In the genomic region with DNA sequence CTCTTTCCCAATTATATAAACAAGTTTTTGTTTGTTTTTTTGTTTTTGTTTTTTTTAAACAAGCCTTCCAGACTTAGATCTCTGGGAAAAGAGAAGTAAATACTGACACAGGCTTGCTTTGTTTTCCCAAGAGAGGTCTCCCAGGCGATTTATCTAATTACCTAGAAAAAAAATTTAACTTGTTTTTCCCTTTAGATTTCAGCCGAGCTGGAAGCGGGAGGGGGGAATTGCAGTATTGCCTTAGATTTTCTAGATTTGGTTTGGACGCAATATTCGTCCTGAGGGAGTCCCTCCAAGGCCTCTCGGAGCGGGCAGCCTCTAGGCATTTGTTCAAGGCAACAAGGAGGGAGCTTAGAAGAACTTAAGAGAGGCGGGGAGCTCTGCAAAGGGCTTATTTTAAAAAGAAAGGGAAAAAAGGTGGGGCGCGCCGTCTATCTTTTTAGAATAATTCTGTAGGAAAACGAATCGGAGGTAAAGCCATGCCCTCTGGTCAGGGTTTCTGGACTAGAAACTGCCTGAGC, we compare ENCODE assay signal across 8 cellular contexts. TPM values are rescaled to one million over a fixed set of nuclear protein-coding genes. Genes with fewer than 3 reads are reported as not detected.
DNase-seq lines count a peak whose midpoint lies in the region; ATAC-seq and TF ChIP-seq lines count a peak whose summit lies in the region.

No MANE protein-coding gene starts in this region.

- H3K27me3 ChIP-seq in H7 (ENCODE audit: control insufficient read depth, insufficient read depth, low read length) (no peaks in the 10 kb centered on the region), gastrocnemius medialis (no peaks in the 10 kb centered on the region)

- H3K4me3 Mint-ChIP-seq in T-helper 2 cell treated with Interferon-gamma antibody and Interleukin-4, amounts not matched to agents 5 μg/mL and 100 μg/mL, for 36 hours: peak overlapping the region; percentile 94
- H3K4me3 Mint-ChIP-seq in glutamatergic neuron (ENCODE audit: unreplicated experiment): peak overlapping the region; percentile 99

- H3K27ac Mint-ChIP-seq in T-helper 2 cell treated with Interferon-gamma antibody and Interleukin-4, amounts not matched to agents 5 μg/mL and 100 μg/mL, for 36 hours: peak overlapping the region; percentile 91
- peak overlapping the region; percentile 99 for H3K27ac Mint-ChIP-seq in glutamatergic neuron (ENCODE audit: unreplicated experiment)

- in situ Hi-C loops in gastrocnemius medialis (cut with MboI; ENCODE audit: low sequenced_read_pairs in 4 of 4): no loop called here

- H3K4me1 Mint-ChIP-seq in T-helper 2 cell treated with Interferon-gamma antibody and Interleukin-4, amounts not matched to agents 5 μg/mL and 100 μg/mL, for 36 hours (ENCODE audit: low read depth): peaks cover 35% of the 10 kb centered on the region
- H3K4me1 Mint-ChIP-seq in glutamatergic neuron (ENCODE audit: low read depth, unreplicated experiment): peaks cover 16% of the 10 kb centered on the region

- no peaks in the 10 kb centered on the region for H3K9me3 ChIP-seq in gastrocnemius medialis

- TF ChIP-seq CTCF in glutamatergic neuron (IDR thresholded peaks at IDR 0.05; ENCODE audit: partially characterized antibody, unreplicated experiment): no peak
- TF ChIP-seq CTCF in gastrocnemius medialis (IDR thresholded peaks at IDR 0.05 in 4 of 5, conservative IDR thresholded peaks at IDR 0.05 in 1 of 5): no peak

- H3K27ac ChIP-seq in gastrocnemius medialis: peak overlapping the region; percentile 94 to 99 (median 98)

- peak overlapping the region; percentile 36 for H3K4me3 ChIP-seq in H7 (ENCODE audit: insufficient read depth, low read depth, low read length)
- H3K4me3 ChIP-seq in gastrocnemius medialis: peak overlapping the region; percentile 43 to 99 (median 96)

- H3K27me3 Mint-ChIP-seq in T-helper 2 cell treated with Interferon-gamma antibody and Interleukin-4, amounts not matched to agents 5 μg/mL and 100 μg/mL, for 36 hours (ENCODE audit: low read depth): no peaks in the 10 kb centered on the region
- H3K27me3 Mint-ChIP-seq in glutamatergic neuron (ENCODE audit: unreplicated experiment): peaks cover 7% of the 10 kb centered on the region

- H3K36me3 ChIP-seq in H7 (replicated peaks; ENCODE audit: control insufficient read depth, insufficient read depth, low read length) (no peaks in the 10 kb centered on the region), gastrocnemius medialis (no peaks in the 10 kb centered on the region)

- peaks cover 2% of the 10 kb centered on the region for H3K36me3 Mint-ChIP-seq in T-helper 2 cell treated with Interferon-gamma antibody and Interleukin-4, amounts not matched to agents 5 μg/mL and 100 μg/mL, for 36 hours (ENCODE audit: low read depth)
- no peaks in the 10 kb centered on the region for H3K36me3 Mint-ChIP-seq in glutamatergic neuron (ENCODE audit: unreplicated experiment)

- intact Hi-C loops in gastrocnemius medialis (cut with DNase I; ENCODE audit: low total_unique reads): loop anchor here (1.0 kb wide), 1 partner anchor 59 kb away; the partner anchor contains the start of gene CASKIN2

- H3K4me1 ChIP-seq in gastrocnemius medialis: peaks cover 38 to 42% of the 10 kb centered on the region in 2 donors

- DNase-seq in CD1c-positive myeloid dendritic cell (ENCODE audit: extremely low spot score) (peak; percentile 23), H7 (no peak), glutamatergic neuron (no peak), gastrocnemius medialis (no peak), erythroblast (lab: John Stamatoyannopoulos, UW) (no peak), pons (ENCODE audit: low spot score) (no peak), SKM-1 (lab: John Stamatoyannopoulos, UW; ENCODE audit: unreplicated experiment) (no peak)
- DNase-seq in T-helper 2 cell treated with Interferon-gamma antibody and Interleukin-4, amounts not matched to agents 5 μg/mL and 100 μg/mL, for 36 hours (ENCODE audit: low spot score): no peak

- H3K9me3 Mint-ChIP-seq in T-helper 2 cell treated with Interferon-gamma antibody and Interleukin-4, amounts not matched to agents 5 μg/mL and 100 μg/mL, for 36 hours: no peaks in the 10 kb centered on the region
- H3K9me3 Mint-ChIP-seq in glutamatergic neuron (ENCODE audit: unreplicated experiment): peaks cover 3% of the 10 kb centered on the region

- ATAC-seq in gastrocnemius medialis: peak; percentile 13

- TF ChIP-seq POLR2A in gastrocnemius medialis (IDR thresholded peaks at IDR 0.05) (no peak), erythroblast (IDR thresholded peaks at IDR 0.05; ENCODE audit: low read length) (no peak)

RNA-seq across cellular contexts. Expression of gene TMEM94, which starts 0.5 kb away (rescaled TPM):
- 58.2 and 76.8 TPM in 2 replicates for total RNA-seq in H7 (2014; rRNA removed; shearing (Covaris generic))
- total RNA-seq in glutamatergic neuron (ENCODE audit: unreplicated experiment) (117 TPM), gastrocnemius medialis (10 to 100 TPM; 56.5 to 85.5 (median 60.0) TPM)

RNA-seq across cellular contexts. Expression of gene GRB2, which starts 50.5 kb away (rescaled TPM):
- 98.7 and 100 TPM in 2 replicates for total RNA-seq in H7 (2014; rRNA removed; shearing (Covaris generic))
- total RNA-seq in glutamatergic neuron (ENCODE audit: unreplicated experiment): 148 TPM
- 10 to 100 TPM; 41.7 to 88.5 (median 68.8) TPM for total RNA-seq in gastrocnemius medialis

RNA-seq across cellular contexts. Expression of gene CASKIN2, which starts 59.4 kb away (rescaled TPM):
- total RNA-seq in H7 (2014; rRNA removed; shearing (Covaris generic)): 11.8 and 13.1 TPM in 2 replicates
- 22.1 TPM for total RNA-seq in glutamatergic neuron (ENCODE audit: unreplicated experiment)
- 10 to 100 TPM; 11.3 to 24.1 (median 16.8) TPM for total RNA-seq in gastrocnemius medialis
